11 cellular contexts compared by ENCODE assay signal in genomic region chr2:197269173-197269572, GRCh38. TPM values are rescaled to one million over a fixed set of nuclear protein-coding genes. Genes with fewer than 3 reads are reported as not detected.
DNase-seq lines count a peak whose midpoint lies in the region; ATAC-seq and TF ChIP-seq lines count a peak whose summit lies in the region.
"Had no signal": no experiment of that assay in that cellular context is flagged by ENCODE, and none has a peak within 500 bp of the region (broad histone marks: within the 10 kb centered on the region; RNA-seq: fewer than 3 reads in every experiment).

No MANE protein-coding gene starts in this region.

- peak; percentile 70 for DNase-seq in activated CD4-positive, alpha-beta T cell treated with anti-CD3 and anti-CD28 coated beads for 36 hours
- DNase-seq in activated CD4-positive, alpha-beta T cell treated with anti-CD3 and anti-CD28 coated beads, Interleukin-2, amount 50 U/mL, for 4 hours: no peak
- DNase-seq in sigmoid colon: no peak
- DNase-seq in A673 (ENCODE audit: low spot score): no peak
- DNase-seq in OCI-LY7 (ENCODE audit: low spot score): no peak
- no peak for DNase-seq in activated effector memory CD4-positive, alpha-beta T cell treated with anti-CD3 and anti-CD28 coated beads, Interleukin-2, amount 50 U/mL, for 16 hours

- H3K27me3 ChIP-seq in sigmoid colon: no peaks in the 10 kb centered on the region
- H3K27me3 ChIP-seq in A673 (replicated peaks; ENCODE audit: insufficient read depth, low read depth, low read length, poor library complexity): no peaks in the 10 kb centered on the region

- no peak for TF ChIP-seq CTCF in sigmoid colon (IDR thresholded peaks at IDR 0.05)
- no peak for TF ChIP-seq CTCF in A673 (conservative IDR thresholded peaks at IDR 0.05; ENCODE audit: low read depth, low read length)
- TF ChIP-seq CTCF in OCI-LY7 (conservative IDR thresholded peaks at IDR 0.05; ENCODE audit: low read length): no peak

- H3K4me2 ChIP-seq in OCI-LY7 (ENCODE audit: low read length): no peak overlapping the region

- POLR2A ChIA-PET in activated CD4-positive, alpha-beta T cell treated with anti-CD3 and anti-CD28 coated beads for 36 hours (lab: Charles Lee): interaction anchor here (1.5 kb wide), 1 partner anchor 18 kb away, joined by 4 read pairs; no protein-coding TSS in a partner anchor
- POLR2A ChIA-PET in A673 (lab: Charles Lee; ENCODE audit: low non-redundant PET) (no interaction called here), OCI-LY7 (lab: Charles Lee) (interaction anchor here (0.7 to 1.8 kb wide), 2 partner anchors 12 to 28 kb away, joined by 3 to 4 read pairs; no protein-coding TSS in a partner anchor)

- H3K79me2 ChIP-seq in OCI-LY7 (ENCODE audit: insufficient read depth, low read depth, low read length): peaks cover 69% of the 10 kb centered on the region

- peaks cover 20% of the 10 kb centered on the region for H3K36me3 Mint-ChIP-seq in activated CD4-positive, alpha-beta T cell treated with anti-CD3 and anti-CD28 coated beads for 36 hours (ENCODE audit: low read depth)
- peaks cover under 1% of the 10 kb centered on the region for H3K36me3 Mint-ChIP-seq in activated T-helper 17 cell treated with anti-CD3 and anti-CD28 coated beads, Interleukin-2, amount 50 U/mL, for 72 hours (ENCODE audit: low read depth)

- no peaks in the 10 kb centered on the region for H3K9me2 ChIP-seq in OCI-LY7 (ENCODE audit: insufficient read depth, low read length)

- H3K27me3 Mint-ChIP-seq in activated CD4-positive, alpha-beta T cell treated with anti-CD3 and anti-CD28 coated beads for 36 hours: no peaks in the 10 kb centered on the region
- no peaks in the 10 kb centered on the region for H3K27me3 Mint-ChIP-seq in activated T-helper 17 cell treated with anti-CD3 and anti-CD28 coated beads, Interleukin-2, amount 50 U/mL, for 72 hours

- H3K27ac ChIP-seq in sigmoid colon (peak overlapping the region in 3 of 4 donors; percentile 4 to 43 (median 18)), A673 (ENCODE audit: low read depth, low read length, poor library complexity, severe bottlenecking) (no peak overlapping the region), OCI-LY7 (ENCODE audit: low read depth, low read length, poor library complexity, severe bottlenecking) (no peak overlapping the region)
- H3K27ac ChIP-seq: C4-2B had no signal

- BruUV-seq in A673 (replicated peaks; lab: Mats Ljungman, UMichigan): no TSS peak
- no TSS peak for BruUV-seq in OCI-LY7 (replicated peaks; lab: Mats Ljungman, UMichigan)

- intact Hi-C loops in activated CD4-positive, alpha-beta T cell treated with anti-CD3 and anti-CD28 coated beads for 36 hours (cut with DNase I, micrococcal nuclease): loop anchor here in 1 of 2 experiments (2.0 kb wide), 1 partner anchor 18 kb away; no protein-coding TSS in a partner anchor
- intact Hi-C loops in sigmoid colon (cut with DNase I) (no loop called here), A673 (cut with micrococcal nuclease; ENCODE audit: unreplicated experiment) (no loop called here), OCI-LY7 (cut with micrococcal nuclease; ENCODE audit: unreplicated experiment) (no loop called here)

- H3K36me3 ChIP-seq in sigmoid colon (no peaks in the 10 kb centered on the region), A673 (ENCODE audit: insufficient read depth, low read length, poor library complexity, severe bottlenecking) (no peaks in the 10 kb centered on the region), OCI-LY7 (ENCODE audit: insufficient read depth, low read length) (no peaks in the 10 kb centered on the region; the same call in 1 of the 2 replicates)
- H3K36me3 ChIP-seq: HAP-1 had no signal

- H3K27ac Mint-ChIP-seq in activated CD4-positive, alpha-beta T cell treated with anti-CD3 and anti-CD28 coated beads for 36 hours: peak overlapping the region; percentile 91
- H3K27ac Mint-ChIP-seq in activated T-helper 17 cell treated with anti-CD3 and anti-CD28 coated beads, Interleukin-2, amount 50 U/mL, for 72 hours: peak overlapping the region; percentile 97

- H4K20me1 ChIP-seq in OCI-LY7 (ENCODE audit: insufficient read depth, low read length): peaks cover 9% of the 10 kb centered on the region

- peak; percentile 77 for ATAC-seq in activated CD4-positive, alpha-beta T cell treated with anti-CD3 and anti-CD28 coated beads for 36 hours
- peak; percentile 50 for ATAC-seq in HG02642 (IDR thresholded peaks at IDR 0.05; ENCODE audit: poor library complexity, unreplicated experiment)
- ATAC-seq in activated T-helper 17 cell treated with anti-CD3 and anti-CD28 coated beads, Interleukin-2, amount 50 U/mL, for 72 hours (replicated peaks): peak; percentile 86

- H3K4me1 Mint-ChIP-seq in activated CD4-positive, alpha-beta T cell treated with anti-CD3 and anti-CD28 coated beads for 36 hours: peaks cover 89% of the 10 kb centered on the region
- H3K4me1 Mint-ChIP-seq in activated T-helper 17 cell treated with anti-CD3 and anti-CD28 coated beads, Interleukin-2, amount 50 U/mL, for 72 hours: peaks cover 42% of the 10 kb centered on the region
- H3K4me1 Mint-ChIP-seq: neural crest cell had no signal

- no peaks in the 10 kb centered on the region for H3K9me3 ChIP-seq in sigmoid colon
- no peaks in the 10 kb centered on the region for H3K9me3 ChIP-seq in A673 (ENCODE audit: low read depth, low read length, poor library complexity, severe bottlenecking)
- H3K9me3 ChIP-seq in OCI-LY7 (ENCODE audit: low read length): no peaks in the 10 kb centered on the region
- H3K9me3 ChIP-seq: HAP-1 had no signal

- H3K9me3 Mint-ChIP-seq in activated CD4-positive, alpha-beta T cell treated with anti-CD3 and anti-CD28 coated beads for 36 hours (ENCODE audit: low read depth): no peaks in the 10 kb centered on the region
- H3K9me3 Mint-ChIP-seq in activated T-helper 17 cell treated with anti-CD3 and anti-CD28 coated beads, Interleukin-2, amount 50 U/mL, for 72 hours: no peaks in the 10 kb centered on the region
- H3K9me3 Mint-ChIP-seq: neural crest cell had no signal

- H3K4me3 ChIP-seq in sigmoid colon (no peak overlapping the region), A673 (ENCODE audit: low read depth, low read length, poor library complexity, severe bottlenecking) (no peak overlapping the region), OCI-LY7 (ENCODE audit: low read depth, low read length, poor library complexity, severe bottlenecking) (no peak overlapping the region)
- H3K4me3 ChIP-seq: HAP-1 had no signal

- no peak for TF ChIP-seq EP300 in sigmoid colon (IDR thresholded peaks at IDR 0.05)

- CTCF ChIA-PET in activated CD4-positive, alpha-beta T cell treated with anti-CD3 and anti-CD28 coated beads for 36 hours (lab: Charles Lee): interaction anchor here (0.7 to 1.9 kb wide), 4 partner anchors 16 to 156 kb away, joined by 3 to 5 read pairs (median 4); no protein-coding TSS in a partner anchor
- CTCF ChIA-PET in A673 (lab: Charles Lee) (no interaction called here), OCI-LY7 (lab: Charles Lee; ENCODE audit: unreplicated experiment) (no interaction called here)

- TF ChIP-seq POLR2A in sigmoid colon (IDR thresholded peaks at IDR 0.05): no peak

- peak overlapping the region; percentile 44 for H3K4me3 Mint-ChIP-seq in activated CD4-positive, alpha-beta T cell treated with anti-CD3 and anti-CD28 coated beads for 36 hours
- peak overlapping the region; percentile 68 for H3K4me3 Mint-ChIP-seq in activated T-helper 17 cell treated with anti-CD3 and anti-CD28 coated beads, Interleukin-2, amount 50 U/mL, for 72 hours
- H3K4me3 Mint-ChIP-seq: neural crest cell had no signal

- H3K4me1 ChIP-seq in sigmoid colon (peaks cover 0 to 65% (median 60%) of the 10 kb centered on the region in 4 donors), A673 (ENCODE audit: insufficient read depth, low read length, poor library complexity, severe bottlenecking) (no peaks in the 10 kb centered on the region), OCI-LY7 (ENCODE audit: insufficient read depth, low read length, poor library complexity, severe bottlenecking) (peaks cover 3% of the 10 kb centered on the region)
- H3K4me1 ChIP-seq: HAP-1 had no signal

- 61 to 72% methylated on average over 4 of the region's 4 CpGs for WGBS in sigmoid colon, 2 donors

- H2AFZ ChIP-seq in OCI-LY7 (ENCODE audit: low read length): no peak overlapping the region

RNA-seq across cellular contexts. Expression of gene ANKRD44, which starts 41.4 kb away (rescaled TPM):
- 100 to 1,000 TPM; 122 to 181 TPM for total RNA-seq in activated CD4-positive, alpha-beta T cell treated with anti-CD3 and anti-CD28 coated beads for 36 hours
- 100 to 1,000 TPM; 131 to 154 TPM for total RNA-seq in activated T-helper 17 cell treated with anti-CD3 and anti-CD28 coated beads, Interleukin-2, amount 50 U/mL, for 72 hours
- total RNA-seq in sigmoid colon (10 to 100 TPM; 34.2 to 41.1 (median 37.6) TPM), A673 (2021) (17.0 and 22.2 TPM in 2 replicates), OCI-LY7 (2022) (69.4 and 86.6 TPM in 2 replicates)
- 10 to 100 TPM in 1 of 3 donors, 1 to 10 TPM in 2; 1.2 to 21.3 (median 1.8) TPM for polyA plus RNA-seq in sigmoid colon
- total RNA-seq in OCI-LY7 (2014; rRNA removed; shearing (Covaris generic)): 70.3 and 73.7 TPM in 2 replicates

Comparison
In these comparisons a context has a peak if more than half of its experiments do, and no peak if none do; other contexts are left out.
1. H3K27ac ChIP-seq: peak in sigmoid colon (3 of 4); none in A673 (single experiment) and OCI-LY7 (single experiment).
2. Peak in every context shown above with its lines, with median percentiles within 50 percentile points of each other: ATAC-seq.